23 cellular contexts compared by ENCODE assay signal in the genomic region with DNA sequence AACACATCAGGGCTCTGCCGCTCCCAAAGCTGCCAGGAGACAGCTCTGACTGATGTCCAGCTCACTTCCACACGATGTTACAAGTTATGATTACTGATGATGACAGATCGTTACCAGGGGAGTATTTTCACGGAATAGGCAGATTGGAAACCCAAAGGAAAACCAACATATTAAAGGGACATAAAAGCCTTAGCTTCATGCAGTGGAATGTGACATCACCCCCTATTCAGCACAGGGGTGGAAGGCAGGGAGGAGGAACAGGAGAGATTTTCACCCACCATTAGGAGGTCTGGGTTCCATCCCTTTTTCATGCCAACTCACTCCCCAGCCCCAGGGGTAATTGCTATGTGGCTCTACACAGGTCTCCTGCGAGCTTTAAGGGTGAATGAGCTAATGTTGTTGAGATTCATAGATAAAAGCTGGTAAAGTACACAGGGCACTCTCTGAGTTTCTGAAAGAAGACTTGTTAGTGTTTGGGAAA.
DNase-seq lines count a peak whose midpoint lies in the region; ATAC-seq, FAIRE-seq and TF ChIP-seq lines count a peak whose summit lies in the region.
"Had no signal": no experiment of that assay in that cellular context is flagged by ENCODE, and none has a peak within 500 bp of the region (broad histone marks: within the 10 kb centered on the region; RNA-seq: fewer than 3 reads in every experiment).

No MANE protein-coding gene starts in this region.

- intact Hi-C loops in left ventricle myocardium inferior (cut with micrococcal nuclease) (no loop called here), Right ventricle myocardium inferior (cut with DNase I) (no loop called here)

- H3K9me3 ChIP-seq in left ventricle myocardium inferior (replicated peaks) (no peaks in the 10 kb centered on the region), astrocyte (ENCODE audit: insufficient read depth, low read depth, low read length) (no peaks in the 10 kb centered on the region), osteoblast (ENCODE audit: low read depth, low read length) (no peaks in the 10 kb centered on the region)
- H3K9me3 ChIP-seq: neutrophil, right lobe of liver, SJCRH30, tibial artery had no signal

- no peaks in the 10 kb centered on the region for H3K79me2 ChIP-seq in astrocyte (ENCODE audit: insufficient read depth, low read length)
- no peaks in the 10 kb centered on the region for H3K79me2 ChIP-seq in osteoblast (ENCODE audit: insufficient read depth, low read length)

- no peak overlapping the region for H3K27ac Mint-ChIP-seq in astrocyte (ENCODE audit: unreplicated experiment)
- H3K27ac Mint-ChIP-seq: activated CD4-positive, alpha-beta T cell treated with anti-CD3 and anti-CD28 coated beads, Interleukin-2, amount 10 ng/mL, durations not matched to agents 7 days and 5 days; activated naive CD4-positive, alpha-beta T cell treated with anti-CD3 and anti-CD28 coated beads for 36 hours; dendritic cell treated with granulocyte-macrophage colony-stimulating factor and Interleukin-4, amounts not matched to agents 40 ng/mL and 50 ng/mL, for 4 days had no signal

- H3K4me1 ChIP-seq in left ventricle myocardium inferior (peaks cover 10% of the 10 kb centered on the region), astrocyte (ENCODE audit: insufficient read depth, low read length) (no peaks in the 10 kb centered on the region), osteoblast (ENCODE audit: insufficient read depth, low read length) (peaks cover 35% of the 10 kb centered on the region)

- H3K27ac ChIP-seq in left ventricle myocardium inferior (replicated peaks): no peak overlapping the region
- no peak overlapping the region for H3K27ac ChIP-seq in astrocyte (ENCODE audit: low read depth, low read length)
- peak overlapping the region; percentile 94 for H3K27ac ChIP-seq in osteoblast (ENCODE audit: low read depth, low read length)
- H3K27ac ChIP-seq: neutrophil, right lobe of liver, SJCRH30, tibial artery had no signal

- H3K36me3 Mint-ChIP-seq in astrocyte (ENCODE audit: low read depth, unreplicated experiment): no peaks in the 10 kb centered on the region

- no peaks in the 10 kb centered on the region for H3K27me3 Mint-ChIP-seq in astrocyte (ENCODE audit: low read depth, unreplicated experiment)

- peaks cover 5% of the 10 kb centered on the region for H3K4me1 Mint-ChIP-seq in astrocyte (ENCODE audit: low read depth, unreplicated experiment)
- H3K4me1 Mint-ChIP-seq: activated CD4-positive, alpha-beta T cell treated with anti-CD3 and anti-CD28 coated beads, Interleukin-2, amount 10 ng/mL, durations not matched to agents 7 days and 5 days had no signal

- no peak for ATAC-seq in Right ventricle myocardium inferior
- ATAC-seq in HG03108 (IDR thresholded peaks at IDR 0.05; ENCODE audit: unreplicated experiment): no peak
- ATAC-seq in GM19397 (IDR thresholded peaks at IDR 0.05; ENCODE audit: unreplicated experiment): no peak
- ATAC-seq: right lobe of liver had no signal

- DNase-seq in left ventricle myocardium inferior (no peak), Right ventricle myocardium inferior (ENCODE audit: missing footprints) (no peak), astrocyte (ENCODE audit: low read depth) (no peak), osteoblast (ENCODE audit: insufficient read length, low spot score, missing footprints) (no peak), T-helper 2 cell (no peak)
- DNase-seq in effector CD8-positive, alpha-beta T cell (lab: John Stamatoyannopoulos, UW): no peak
- DNase-seq: activated CD4-positive, alpha-beta T cell treated with anti-CD3 and anti-CD28 coated beads, Interleukin-2, amount 10 ng/mL, durations not matched to agents 7 days and 5 days; activated naive CD4-positive, alpha-beta T cell treated with anti-CD3 and anti-CD28 coated beads for 36 hours; DMS79; erythroblast; head of caudate nucleus; midbrain; NCI-H1694 treated with DMSO at 0.1 percent for 48 hours; NCI-H446; right lobe of liver; stimulated activated CD4-positive, alpha-beta T cell treated with anti-CD3 and anti-CD28 coated beads, Interleukin-4, amount 100 ng/mL, for 24 hours; tibial artery had no signal

- H2AFZ ChIP-seq in astrocyte (ENCODE audit: low read depth, low read length): no peak overlapping the region
- peak overlapping the region; percentile 13 for H2AFZ ChIP-seq in osteoblast (ENCODE audit: low read length)

- H3K4me2 ChIP-seq in astrocyte (ENCODE audit: low read length) (peak overlapping the region; percentile 25), osteoblast (ENCODE audit: insufficient read depth, low read length) (peak overlapping the region; percentile 85)

- no peak for FAIRE-seq in astrocyte (lab: Jason Lieb, UNC)
- FAIRE-seq: H1 had no signal

- H3K4me3 Mint-ChIP-seq in astrocyte (ENCODE audit: unreplicated experiment): no peak overlapping the region
- H3K4me3 Mint-ChIP-seq: activated CD4-positive, alpha-beta T cell treated with anti-CD3 and anti-CD28 coated beads, Interleukin-2, amount 10 ng/mL, durations not matched to agents 7 days and 5 days; activated naive CD4-positive, alpha-beta T cell treated with anti-CD3 and anti-CD28 coated beads for 36 hours; dendritic cell treated with granulocyte-macrophage colony-stimulating factor and Interleukin-4, amounts not matched to agents 40 ng/mL and 50 ng/mL, for 4 days had no signal

- TF ChIP-seq CTCF in left ventricle myocardium inferior (IDR thresholded peaks at IDR 0.05; ENCODE audit: borderline replicate concordance) (no peak), astrocyte (IDR thresholded peaks at IDR 0.05; ENCODE audit: insufficient read depth, low read depth, low read length) (no peak), osteoblast (IDR thresholded peaks at IDR 0.05; ENCODE audit: extremely low read depth, low read depth, low read length) (no peak)

- peaks cover 7% of the 10 kb centered on the region for H3K27me3 ChIP-seq in left ventricle myocardium inferior (ENCODE audit: low read depth)
- H3K27me3 ChIP-seq in astrocyte (ENCODE audit: insufficient read depth, low read length): peaks cover 13% of the 10 kb centered on the region
- no peaks in the 10 kb centered on the region for H3K27me3 ChIP-seq in osteoblast (ENCODE audit: insufficient read depth, low read length)
- H3K27me3 ChIP-seq: right lobe of liver, SJCRH30 had no signal

- H3K4me3 ChIP-seq in left ventricle myocardium inferior: peak overlapping the region; percentile 14
- no peak overlapping the region for H3K4me3 ChIP-seq in astrocyte (ENCODE audit: insufficient read depth, low read depth, low read length)
- peak overlapping the region; percentile 55 for H3K4me3 ChIP-seq in osteoblast (ENCODE audit: insufficient read depth, low read length)
- H3K4me3 ChIP-seq: right lobe of liver, SJCRH30 had no signal

- no peaks in the 10 kb centered on the region for H3K9me3 Mint-ChIP-seq in astrocyte (ENCODE audit: unreplicated experiment)
- H3K9me3 Mint-ChIP-seq: activated CD4-positive, alpha-beta T cell treated with anti-CD3 and anti-CD28 coated beads, Interleukin-2, amount 10 ng/mL, durations not matched to agents 7 days and 5 days; activated naive CD4-positive, alpha-beta T cell treated with anti-CD3 and anti-CD28 coated beads for 36 hours; dendritic cell treated with granulocyte-macrophage colony-stimulating factor and Interleukin-4, amounts not matched to agents 40 ng/mL and 50 ng/mL, for 4 days had no signal

- H3K36me3 ChIP-seq in left ventricle myocardium inferior (no peaks in the 10 kb centered on the region), astrocyte (ENCODE audit: insufficient read depth, low read length) (no peaks in the 10 kb centered on the region), osteoblast (ENCODE audit: insufficient read depth, low read length) (no peaks in the 10 kb centered on the region)
- H3K36me3 ChIP-seq: neutrophil, right lobe of liver, SJCRH30, tibial artery had no signal

- H4K20me1 ChIP-seq in astrocyte (ENCODE audit: insufficient read depth, low read length): no peaks in the 10 kb centered on the region
- no peaks in the 10 kb centered on the region for H4K20me1 ChIP-seq in osteoblast (ENCODE audit: insufficient read depth, low read length)

- H3K9ac ChIP-seq in astrocyte (ENCODE audit: low read length): no peak overlapping the region
